ENCODE assay signal across 12 cellular contexts in the genomic region with DNA sequence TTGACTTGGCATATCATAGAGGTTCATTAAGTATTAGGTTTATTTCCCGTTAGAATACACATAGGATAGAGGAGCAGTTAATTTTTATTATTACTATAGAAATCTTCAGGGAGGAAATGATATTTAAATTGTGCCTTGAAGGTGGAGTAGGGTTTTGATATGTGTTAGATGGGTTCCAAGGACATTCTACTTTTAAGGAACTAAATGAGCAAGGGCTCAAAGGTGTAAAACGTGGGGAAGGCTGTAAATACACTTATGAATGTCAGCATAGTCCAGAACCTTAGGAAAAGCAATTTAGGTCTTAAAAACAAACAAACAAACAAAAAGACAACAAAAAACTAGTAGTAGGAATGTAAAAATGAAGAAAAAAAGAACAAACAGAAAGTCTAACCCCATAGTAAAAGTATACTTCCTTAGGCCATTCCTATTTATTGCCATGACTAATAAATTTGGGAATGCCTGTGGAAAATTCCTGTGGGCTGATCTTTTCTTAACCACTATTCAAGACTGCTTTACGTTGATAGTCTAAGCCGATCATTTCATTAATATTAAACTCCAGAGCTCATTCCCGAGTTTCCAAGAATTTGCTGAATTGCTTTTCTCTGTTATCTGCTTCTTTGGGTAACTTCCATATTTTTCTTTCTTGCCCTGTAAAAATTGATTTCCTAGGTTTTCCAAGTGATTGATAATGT.
A peak's percentile ranks its signal among the peaks of the same experiment; 100 is the strongest.
DNase-seq lines count a peak whose midpoint lies in the region; ATAC-seq and TF ChIP-seq lines count a peak whose summit lies in the region.
"Had no signal": no experiment of that assay in that cellular context is flagged by ENCODE, and none has a peak within 500 bp of the region (broad histone marks: within the 10 kb centered on the region; RNA-seq: fewer than 3 reads in every experiment).

No MANE protein-coding gene starts in this region.

- H3K9me3 ChIP-seq in HCT116 (ENCODE audit: control insufficient read depth in 1 of 2, insufficient read depth in 1 of 2, low read depth in 1 of 2, low read length in 2 of 2): 0 out of 4 replicates have a peak, but pooled peaks cover 0 to 4% of the 10 kb centered on the region in 2 experiments
- H3K9me3 ChIP-seq in hepatocyte (ENCODE audit: low read depth): no peaks in the 10 kb centered on the region
- H3K9me3 ChIP-seq in suprapubic skin: no peaks in the 10 kb centered on the region
- no peaks in the 10 kb centered on the region for H3K9me3 ChIP-seq in neural progenitor cell (ENCODE audit: low read depth)

- peak overlapping the region in 1 of 2 experiments; percentile 35; a peak in 2 of 4 replicates for H3K4me3 ChIP-seq in HCT116 (replicated peaks in 1 of 2; ENCODE audit: low read depth in 1 of 2, low read length in 2 of 2)
- no peak overlapping the region for H3K4me3 ChIP-seq in hepatocyte
- no peak overlapping the region for H3K4me3 ChIP-seq in suprapubic skin
- H3K4me3 ChIP-seq in neural progenitor cell: no peak overlapping the region

- peak overlapping the region; percentile 73 for H3K27ac ChIP-seq in HCT116 (ENCODE audit: low read depth, low read length)
- peak overlapping the region; percentile 60 for H3K27ac ChIP-seq in hepatocyte
- H3K27ac ChIP-seq in suprapubic skin: peak overlapping the region; percentile 7
- no peak overlapping the region for H3K27ac ChIP-seq in neural progenitor cell

- RAD21 ChIA-PET in HCT116 (lab: Charles Lee; ENCODE audit: low non-redundant PET in 1 of 2, low total read pairs in 2 of 2, uncharacterized antibody in 2 of 2, unreplicated experiment in 2 of 2): no interaction called here

- no peaks in the 10 kb centered on the region for H3K27me3 Mint-ChIP-seq in neural progenitor cell (ENCODE audit: insufficient read depth, low read depth)
- H3K27me3 Mint-ChIP-seq: activated CD4-positive, alpha-beta T cell treated with anti-CD3 and anti-CD28 coated beads, Interleukin-2, amount 10 ng/mL, durations not matched to agents 24 days and 14 days; activated naive CD4-positive, alpha-beta T cell treated with anti-CD3 and anti-CD28 coated beads, Interleukin-2, amount 10 ng/mL, durations not matched to agents 7 days and 5 days had no signal

- H3K27ac Mint-ChIP-seq in neural progenitor cell: no peak overlapping the region
- H3K27ac Mint-ChIP-seq: activated CD4-positive, alpha-beta T cell treated with anti-CD3 and anti-CD28 coated beads, Interleukin-2, amount 10 ng/mL, durations not matched to agents 24 days and 14 days; activated naive CD4-positive, alpha-beta T cell treated with anti-CD3 and anti-CD28 coated beads, Interleukin-2, amount 10 ng/mL, durations not matched to agents 7 days and 5 days had no signal

- peak overlapping the region; percentile 62 for H3K4me2 ChIP-seq in HCT116 (ENCODE audit: low read length)
- H3K4me2 ChIP-seq in hepatocyte: peak overlapping the region; percentile 38
- H3K4me2 ChIP-seq in neural progenitor cell: no peak overlapping the region

- TF ChIP-seq POLR2A in HCT116 (IDR thresholded peaks at IDR 0.05; ENCODE audit: borderline replicate concordance, extremely low read depth, insufficient read depth, insufficient read length): no peak
- TF ChIP-seq POLR2A in suprapubic skin (IDR thresholded peaks at IDR 0.05): no peak

- H3K9ac ChIP-seq in HCT116 (ENCODE audit: low read length): peak overlapping the region; percentile 24
- H3K9ac ChIP-seq in neural progenitor cell: no peak overlapping the region

- CTCF ChIA-PET in HCT116 (lab: Charles Lee): no interaction called here

- ATAC-seq in HCT116: peak; percentile 91
- ATAC-seq: sciatic nerve had no signal

- H3K27me3 ChIP-seq in HCT116 (ENCODE audit: insufficient read depth, low read length): no peaks in the 10 kb centered on the region
- no peaks in the 10 kb centered on the region for H3K27me3 ChIP-seq in hepatocyte
- no peaks in the 10 kb centered on the region for H3K27me3 ChIP-seq in suprapubic skin
- H3K27me3 ChIP-seq in neural progenitor cell: no peaks in the 10 kb centered on the region

- H4K20me1 ChIP-seq in HCT116 (ENCODE audit: insufficient read depth): no peaks in the 10 kb centered on the region
- no peaks in the 10 kb centered on the region for H4K20me1 ChIP-seq in hepatocyte (ENCODE audit: insufficient read depth, poor library complexity, severe bottlenecking)
- no peaks in the 10 kb centered on the region for H4K20me1 ChIP-seq in neural progenitor cell (ENCODE audit: low read depth)

- peaks cover 14% of the 10 kb centered on the region for H3K9me3 Mint-ChIP-seq in neural progenitor cell
- H3K9me3 Mint-ChIP-seq: activated CD4-positive, alpha-beta T cell treated with anti-CD3 and anti-CD28 coated beads, Interleukin-2, amount 10 ng/mL, durations not matched to agents 24 days and 14 days; activated naive CD4-positive, alpha-beta T cell treated with anti-CD3 and anti-CD28 coated beads, Interleukin-2, amount 10 ng/mL, durations not matched to agents 7 days and 5 days had no signal

- peaks cover 3% of the 10 kb centered on the region for H3K36me3 Mint-ChIP-seq in neural progenitor cell
- H3K36me3 Mint-ChIP-seq: activated naive CD4-positive, alpha-beta T cell treated with anti-CD3 and anti-CD28 coated beads, Interleukin-2, amount 10 ng/mL, durations not matched to agents 7 days and 5 days had no signal

- no peak for TF ChIP-seq CTCF in HCT116 (IDR thresholded peaks at IDR 0.05 in 2 of 3, conservative IDR thresholded peaks at IDR 0.05 in 1 of 3; ENCODE audit: borderline replicate concordance in 1 of 3, insufficient read depth in 1 of 3, low read depth in 2 of 3, low read length in 2 of 3)
- TF ChIP-seq CTCF in hepatocyte (IDR thresholded peaks at IDR 0.05; ENCODE audit: poor library complexity): no peak
- no peak for TF ChIP-seq CTCF in suprapubic skin (IDR thresholded peaks at IDR 0.05)
- TF ChIP-seq CTCF in neural progenitor cell (IDR thresholded peaks at IDR 0.05): no peak

- no TSS peak for BruUV-seq in HCT116 (replicated peaks; lab: Mats Ljungman, UMichigan)

- peaks cover 3% of the 10 kb centered on the region for H3K4me1 Mint-ChIP-seq in neural progenitor cell
- H3K4me1 Mint-ChIP-seq: activated CD4-positive, alpha-beta T cell treated with anti-CD3 and anti-CD28 coated beads, Interleukin-2, amount 10 ng/mL, durations not matched to agents 24 days and 14 days; activated naive CD4-positive, alpha-beta T cell treated with anti-CD3 and anti-CD28 coated beads, Interleukin-2, amount 10 ng/mL, durations not matched to agents 7 days and 5 days had no signal

- H3K79me2 ChIP-seq in HCT116 (ENCODE audit: insufficient read depth, low read length) (no peaks in the 10 kb centered on the region), hepatocyte (no peaks in the 10 kb centered on the region), neural progenitor cell (ENCODE audit: low read depth) (no peaks in the 10 kb centered on the region)

- no peaks in the 10 kb centered on the region for H3K36me3 ChIP-seq in HCT116 (ENCODE audit: control insufficient read depth in 1 of 2, insufficient read depth in 2 of 2, low read length in 2 of 2)
- no peaks in the 10 kb centered on the region for H3K36me3 ChIP-seq in hepatocyte (replicated peaks; ENCODE audit: insufficient read depth, low read depth)
- H3K36me3 ChIP-seq in suprapubic skin: no peaks in the 10 kb centered on the region
- H3K36me3 ChIP-seq in neural progenitor cell: no peaks in the 10 kb centered on the region

- POLR2A ChIA-PET in HCT116 (lab: Charles Lee): interaction anchor here (1.0 kb wide), 1 partner anchor 792 kb away, joined by 7 read pairs; no protein-coding TSS in a partner anchor

- TF ChIP-seq EP300 in suprapubic skin (IDR thresholded peaks at IDR 0.05): no peak

- H3K4me1 ChIP-seq in HCT116 (ENCODE audit: control insufficient read depth in 1 of 2, insufficient read depth in 2 of 2, low read length in 2 of 2): peaks cover 24 to 28% of the 10 kb centered on the region in 2 experiments
- peaks cover 24% of the 10 kb centered on the region for H3K4me1 ChIP-seq in hepatocyte (ENCODE audit: insufficient read depth)
- peaks cover 18% of the 10 kb centered on the region for H3K4me1 ChIP-seq in suprapubic skin
- H3K4me1 ChIP-seq in neural progenitor cell: no peaks in the 10 kb centered on the region

- no peak for TF ChIP-seq RAD21 in HCT116 (IDR thresholded peaks at IDR 0.05; ENCODE audit: low read depth)

- DNase-seq in HCT116 (ENCODE audit: low read depth, low spot score) (peak; percentile 48), amniotic stem cell (lab: John Stamatoyannopoulos, UW) (peak; percentile 9), hepatocyte (ENCODE audit: low spot score) (peak; percentile 17), suprapubic skin (ENCODE audit: low spot score in 2 of 2) (no peak), COLO668 (lab: John Stamatoyannopoulos, UW; ENCODE audit: unreplicated experiment) (no peak), AML-193 (lab: John Stamatoyannopoulos, UW) (no peak), neural progenitor cell (ENCODE audit: low spot score) (no peak)
- no peak for DNase-seq in stimulated activated CD4-positive, alpha-beta T cell treated with anti-CD3 and anti-CD28 coated beads, Interleukin-2, amount 100 ng/mL, for 24 hours
- DNase-seq: activated CD4-positive, alpha-beta T cell treated with anti-CD3 and anti-CD28 coated beads, Interleukin-2, amount 10 ng/mL, durations not matched to agents 24 days and 14 days; activated naive CD4-positive, alpha-beta T cell treated with anti-CD3 and anti-CD28 coated beads, Interleukin-2, amount 10 ng/mL, durations not matched to agents 7 days and 5 days; NCI-H2171 had no signal

- H3K9me2 ChIP-seq in HCT116 (ENCODE audit: insufficient read depth) (no peaks in the 10 kb centered on the region), hepatocyte (replicated peaks; ENCODE audit: insufficient read depth) (no peaks in the 10 kb centered on the region)

- H2AFZ ChIP-seq in HCT116 (ENCODE audit: low read depth, low read length, poor library complexity, severe bottlenecking): peak overlapping the region; percentile 59
- no peak overlapping the region for H2AFZ ChIP-seq in hepatocyte
- H2AFZ ChIP-seq in neural progenitor cell (replicated peaks): no peak overlapping the region

- WGBS in hepatocyte (ENCODE audit: low lambda C conversion rate, missing lambda C conversion rate): 46% methylated on average over 5 of the region's 5 CpGs
- 36% methylated on average over 5 of the region's 5 CpGs for WGBS in suprapubic skin

- intact Hi-C loops in HCT116 (cut with micrococcal nuclease): no loop called here

- H3F3A ChIP-seq in neural progenitor cell (ENCODE audit: low read depth): no peaks in the 10 kb centered on the region

- H3K4me3 Mint-ChIP-seq in neural progenitor cell: no peak overlapping the region
- H3K4me3 Mint-ChIP-seq: activated CD4-positive, alpha-beta T cell treated with anti-CD3 and anti-CD28 coated beads, Interleukin-2, amount 10 ng/mL, durations not matched to agents 24 days and 14 days; activated naive CD4-positive, alpha-beta T cell treated with anti-CD3 and anti-CD28 coated beads, Interleukin-2, amount 10 ng/mL, durations not matched to agents 7 days and 5 days had no signal

TF ChIP-seq in HCT116, 20 proteins besides CTCF, POLR2A, EP300 and RAD21 (continues in another document):
- TF ChIP-seq, protein P1, sequence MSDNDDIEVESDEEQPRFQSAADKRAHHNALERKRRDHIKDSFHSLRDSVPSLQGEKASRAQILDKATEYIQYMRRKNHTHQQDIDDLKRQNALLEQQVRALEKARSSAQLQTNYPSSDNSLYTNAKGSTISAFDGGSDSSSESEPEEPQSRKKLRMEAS (IDR thresholded peaks at IDR 0.05): 0 out of 2 replicates have a peak, but pooled peaks have one; percentile 25
- TF ChIP-seq EGR1 (IDR thresholded peaks at IDR 0.05; ENCODE audit: low read depth) (no peak), ZNF274 (IDR thresholded peaks at IDR 0.05; ENCODE audit: low read depth, low read length) (no peak)

Comparison
In these comparisons a context has a peak if more than half of its experiments do, and no peak if none do; other contexts are left out.
1. DNase-seq: peak in HCT116 (single experiment), amniotic stem cell (single experiment) and hepatocyte (single experiment); none in suprapubic skin (0 of 2), stimulated activated CD4-positive, alpha-beta T cell treated with anti-CD3 and anti-CD28 coated beads, Interleukin-2, amount 100 ng/mL, for 24 hours (0 of 2), COLO668 (single experiment), AML-193 (0 of 2) and neural progenitor cell (single experiment).